ENCODE assay signal across 10 cellular contexts in the genomic region with DNA sequence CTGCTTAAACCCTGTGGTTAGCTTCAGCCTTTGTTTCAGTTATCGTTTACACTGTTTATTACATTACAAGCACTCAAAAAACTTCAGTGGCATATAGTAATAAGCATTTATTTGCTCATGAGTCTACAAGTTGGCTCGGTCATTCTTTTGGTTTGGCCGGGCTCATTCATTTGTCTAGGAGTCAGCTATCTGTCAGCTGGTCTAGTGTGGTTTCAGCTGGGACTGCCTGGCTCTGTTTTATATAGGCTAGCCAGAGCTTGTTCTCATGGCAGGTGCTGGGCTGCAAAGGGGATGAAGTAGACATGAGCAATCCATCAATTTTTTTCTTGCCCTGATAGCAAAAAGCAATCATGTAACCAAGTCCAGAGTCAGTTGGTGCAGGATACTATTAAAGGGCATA.
DNase-seq lines count a peak whose midpoint lies in the region; ATAC-seq and TF ChIP-seq lines count a peak whose summit lies in the region.
"Had no signal": no experiment of that assay in that cellular context is flagged by ENCODE, and none has a peak within 500 bp of the region (broad histone marks: within the 10 kb centered on the region; RNA-seq: fewer than 3 reads in every experiment).

No MANE protein-coding gene starts in this region.

- peak; percentile 57 for DNase-seq in NCI-H1092 treated with DMSO at 0.1 percent for 48 hours (lab: John Stamatoyannopoulos, UW)
- DNase-seq in left cardiac atrium: peak; percentile 28
- peak; percentile 92 for DNase-seq in superior temporal gyrus (ENCODE audit: extremely low spot score)
- no peak for DNase-seq in HAP-1 (ENCODE audit: low spot score in 2 of 2)
- no peak for DNase-seq in T-helper 9 cell
- DNase-seq: activated T-cell treated with anti-CD3 and anti-CD28 coated beads, Interleukin-2, amount 50 U/mL, for 72 hours; erythroblast had no signal

- H3K36me3 ChIP-seq in HAP-1 (replicated peaks): peaks cover 8% of the 10 kb centered on the region

- ATAC-seq in SK-N-SH treated with all-trans-retinoic acid at 6 μM for 48 hours (peak; percentile 59), left cardiac atrium (peak; percentile 47 to 93), GM18498 (IDR thresholded peaks at IDR 0.05; ENCODE audit: unreplicated experiment) (no peak), GM21526 (IDR thresholded peaks at IDR 0.05; ENCODE audit: low FRiP score, unreplicated experiment) (no peak)
- ATAC-seq: activated T-cell treated with anti-CD3 and anti-CD28 coated beads, Interleukin-2, amount 50 U/mL, for 72 hours had no signal

- in situ Hi-C loops in HAP-1 (cut with MboI; ENCODE audit: low sequenced_read_pairs): no loop called here

- 0 out of 2 replicates have a peak, but pooled peaks cover 2% of the 10 kb centered on the region for H3K27me3 ChIP-seq in HAP-1 (ENCODE audit: low read depth)

- H3K9me3 ChIP-seq in HAP-1: no peaks in the 10 kb centered on the region

- H3K4me3 ChIP-seq in HAP-1: no peak overlapping the region

- H3K4me1 ChIP-seq in HAP-1: no peaks in the 10 kb centered on the region; the same call in 1 of the 2 replicates

- intact Hi-C loops in left cardiac atrium (cut with DNase I): no loop called here

TF ChIP-seq in SK-N-SH treated with all-trans-retinoic acid at 6 μM for 48 hours, 23 proteins besides CTCF, POLR2A, EP300 and RAD21:
- TF ChIP-seq, protein P1, sequence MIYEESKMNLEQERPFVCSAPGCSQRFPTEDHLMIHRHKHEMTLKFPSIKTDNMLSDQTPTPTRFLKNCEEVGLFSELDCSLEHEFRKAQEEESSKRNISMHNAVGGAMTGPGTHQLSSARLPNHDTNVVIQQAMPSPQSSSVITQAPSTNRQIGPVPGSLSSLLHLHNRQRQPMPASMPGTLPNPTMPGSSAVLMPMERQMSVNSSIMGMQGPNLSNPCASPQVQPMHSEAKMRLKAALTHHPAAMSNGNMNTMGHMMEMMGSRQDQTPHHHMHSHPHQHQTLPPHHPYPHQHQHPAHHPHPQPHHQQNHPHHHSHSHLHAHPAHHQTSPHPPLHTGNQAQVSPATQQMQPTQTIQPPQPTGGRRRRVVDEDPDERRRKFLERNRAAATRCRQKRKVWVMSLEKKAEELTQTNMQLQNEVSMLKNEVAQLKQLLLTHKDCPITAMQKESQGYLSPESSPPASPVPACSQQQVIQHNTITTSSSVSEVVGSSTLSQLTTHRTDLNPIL (CRISPR knock-in tag; IDR thresholded peaks at IDR 0.05; ENCODE audit: low read depth): no peak
- TF ChIP-seq ZNF8 (CRISPR knock-in tag; IDR thresholded peaks at IDR 0.05) (no peak), SNAI2 (CRISPR knock-in tag; IDR thresholded peaks at IDR 0.05) (no peak), ESRRG (CRISPR knock-in tag; IDR thresholded peaks at IDR 0.05) (no peak), CSDC2 (CRISPR knock-in tag; IDR thresholded peaks at IDR 0.05) (no peak), RARB (CRISPR knock-in tag; IDR thresholded peaks at IDR 0.05) (no peak), ZNF70 (CRISPR knock-in tag; IDR thresholded peaks at IDR 0.05) (no peak), ZFP3 (CRISPR knock-in tag; IDR thresholded peaks at IDR 0.05) (peak; percentile 39; the same call in 1 of the 2 replicates)

Comparison
In these comparisons a context has a peak if more than half of its experiments do, and no peak if none do; other contexts are left out.
1. DNase-seq: peak in NCI-H1092 treated with DMSO at 0.1 percent for 48 hours (single experiment), left cardiac atrium (single experiment) and superior temporal gyrus (single experiment); none in HAP-1 (0 of 2) and T-helper 9 cell (single experiment).
2. ATAC-seq: peak in SK-N-SH treated with all-trans-retinoic acid at 6 μM for 48 hours (single experiment) and left cardiac atrium (2 of 2); none in GM18498 (single experiment) and GM21526 (single experiment).